27 cellular contexts compared by ENCODE assay signal in the genomic region with DNA sequence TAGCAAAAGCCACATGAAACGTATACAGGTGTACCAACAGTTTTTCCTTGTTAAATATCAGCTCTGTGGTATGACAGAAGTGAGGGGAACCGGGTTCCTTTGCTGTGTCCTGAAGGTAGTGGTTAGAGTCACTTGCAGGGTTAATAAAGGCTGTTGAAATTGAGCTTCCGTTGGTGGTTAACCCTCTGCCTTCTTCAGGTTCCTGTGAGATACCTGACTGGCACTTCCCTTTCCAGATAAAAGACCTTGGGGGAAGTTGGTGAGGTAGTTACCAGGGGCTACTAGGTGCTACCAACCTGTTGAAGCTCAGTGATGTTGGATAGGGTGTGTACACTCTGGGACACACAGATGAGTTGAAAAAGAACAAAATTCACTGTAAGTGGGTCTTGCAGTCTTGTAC.
DNase-seq lines count a peak whose midpoint lies in the region; ATAC-seq, FAIRE-seq and TF ChIP-seq lines count a peak whose summit lies in the region.
"Had no signal": no experiment of that assay in that cellular context is flagged by ENCODE, and none has a peak within 500 bp of the region (broad histone marks: within the 10 kb centered on the region; RNA-seq: fewer than 3 reads in every experiment).

No MANE protein-coding gene starts in this region.

- no peaks in the 10 kb centered on the region for H3K36me3 ChIP-seq in small intestine (ENCODE audit: control insufficient read depth in 2 of 2, insufficient read depth in 2 of 2, low read length in 2 of 2)
- H3K36me3 ChIP-seq: cardiac muscle cell, heart left ventricle, tibial artery had no signal

- intact Hi-C loops in activated CD8-positive, alpha-beta T cell treated with anti-CD3 and anti-CD28 coated beads for 36 hours (cut with micrococcal nuclease): no loop called here

- 11 to 45% (median 13%) methylated on average over 3 of the region's 3 CpGs for WGBS in small intestine, 3 donors

- H3K9me3 Mint-ChIP-seq in activated T-cell treated with anti-CD3 and anti-CD28 coated beads, Interleukin-2, amount 50 U/mL, for 4 hours: no peaks in the 10 kb centered on the region
- no peaks in the 10 kb centered on the region for H3K9me3 Mint-ChIP-seq in activated CD8-positive, alpha-beta T cell treated with anti-CD3 and anti-CD28 coated beads for 36 hours
- no peaks in the 10 kb centered on the region for H3K9me3 Mint-ChIP-seq in naive thymus-derived CD8-positive, alpha-beta T cell
- H3K9me3 Mint-ChIP-seq: activated B cell treated with CpG ODN at 0.5 μM for 24 hours, H9 had no signal

- H3K36me3 Mint-ChIP-seq in activated T-cell treated with anti-CD3 and anti-CD28 coated beads, Interleukin-2, amount 50 U/mL, for 4 hours (ENCODE audit: insufficient read depth): no peaks in the 10 kb centered on the region
- no peaks in the 10 kb centered on the region for H3K36me3 Mint-ChIP-seq in activated CD8-positive, alpha-beta T cell treated with anti-CD3 and anti-CD28 coated beads for 36 hours (ENCODE audit: low read depth)
- no peaks in the 10 kb centered on the region for H3K36me3 Mint-ChIP-seq in naive thymus-derived CD8-positive, alpha-beta T cell

- no peak overlapping the region for H3K4me3 Mint-ChIP-seq in activated T-cell treated with anti-CD3 and anti-CD28 coated beads, Interleukin-2, amount 50 U/mL, for 4 hours
- H3K4me3 Mint-ChIP-seq in activated CD8-positive, alpha-beta T cell treated with anti-CD3 and anti-CD28 coated beads for 36 hours: no peak overlapping the region
- H3K4me3 Mint-ChIP-seq in naive thymus-derived CD8-positive, alpha-beta T cell: peak overlapping the region in 7 of 10 donors; percentile 12 to 64 (median 38)
- H3K4me3 Mint-ChIP-seq: activated B cell treated with CpG ODN at 0.5 μM for 24 hours; H9; stimulated activated naive CD8-positive, alpha-beta T cell treated with anti-CD3 and anti-CD28 coated beads, Interleukin-15, Interleukin-2, amounts not matched to agents 100 ng/mL and 50 ng/mL, for 24 hours had no signal

- no peaks in the 10 kb centered on the region for H3K27me3 Mint-ChIP-seq in activated T-cell treated with anti-CD3 and anti-CD28 coated beads, Interleukin-2, amount 50 U/mL, for 4 hours (ENCODE audit: low read depth)
- H3K27me3 Mint-ChIP-seq in activated CD8-positive, alpha-beta T cell treated with anti-CD3 and anti-CD28 coated beads for 36 hours: peaks cover 7% of the 10 kb centered on the region
- peaks cover 0 to 3% (median 2%) of the 10 kb centered on the region in 5 donors for H3K27me3 Mint-ChIP-seq in naive thymus-derived CD8-positive, alpha-beta T cell

- no peak for DNase-seq in activated T-cell treated with anti-CD3 and anti-CD28 coated beads, Interleukin-2, amount 50 U/mL, for 4 hours
- DNase-seq in activated T-cell treated with anti-CD3 and anti-CD28 coated beads, Interleukin-2, amount 50 U/mL, for 1 hour: no peak
- peak; percentile 13 for DNase-seq in activated CD8-positive, alpha-beta T cell treated with anti-CD3 and anti-CD28 coated beads for 36 hours
- peak in 5 of 10 donors; percentile 38 to 65 (median 50) for DNase-seq in naive thymus-derived CD8-positive, alpha-beta T cell
- DNase-seq in small intestine: no peak
- no peak for DNase-seq in SK-N-DZ (ENCODE audit: low spot score)
- DNase-seq: activated B cell treated with CpG ODN at 0.5 μM for 24 hours; activated effector memory CD4-positive, alpha-beta T cell treated with Interleukin-2 at 50 U/mL for 16 hours; anterior cingulate cortex; dorsolateral prefrontal cortex; H9; heart left ventricle; KBM-7; left colon; mesenchymal stem cell; NCI-H146; NCI-H2171; NCI-H526; RPMI8226; SK-N-SH; stimulated activated CD4-positive, alpha-beta T cell treated with anti-CD3 and anti-CD28 coated beads, Interleukin-4, amount 100 ng/mL, for 24 hours; tibial artery had no signal

- TF ChIP-seq CTCF in activated CD8-positive, alpha-beta T cell treated with anti-CD3 and anti-CD28 coated beads for 36 hours (IDR thresholded peaks at IDR 0.05): no peak

- CTCF ChIA-PET in activated CD8-positive, alpha-beta T cell treated with anti-CD3 and anti-CD28 coated beads for 36 hours (lab: Charles Lee): interaction anchor here (1.4 kb wide), 1 partner anchor 8 kb away, joined by 3 read pairs; no protein-coding TSS in a partner anchor

- H3K4me3 ChIP-seq in small intestine (ENCODE audit: low read depth in 1 of 2, low read length in 2 of 2): no peak overlapping the region
- H3K4me3 ChIP-seq: cardiac muscle cell, dorsolateral prefrontal cortex, heart left ventricle, tibial artery had no signal

- POLR2A ChIA-PET in activated CD8-positive, alpha-beta T cell treated with anti-CD3 and anti-CD28 coated beads for 36 hours (lab: Charles Lee): no interaction called here
- POLR2A ChIA-PET in naive thymus-derived CD8-positive, alpha-beta T cell (lab: Charles Lee): interaction anchor here (0.5 to 1.5 kb wide), 3 partner anchors 106 to 377 kb away, joined by 3 to 7 read pairs (median 3); no protein-coding TSS in a partner anchor

- no peaks in the 10 kb centered on the region for H3K9me3 ChIP-seq in small intestine (ENCODE audit: control insufficient read depth, low read depth)
- H3K9me3 ChIP-seq: heart left ventricle, SK-N-SH, tibial artery had no signal

- peak; percentile 18 for ATAC-seq in activated T-cell treated with anti-CD3 and anti-CD28 coated beads, Interleukin-2, amount 50 U/mL, for 4 hours
- peak; percentile 54 for ATAC-seq in GM18867 (IDR thresholded peaks at IDR 0.05; ENCODE audit: unreplicated experiment)
- peak; percentile 60 for ATAC-seq in activated CD8-positive, alpha-beta T cell treated with anti-CD3 and anti-CD28 coated beads for 36 hours
- ATAC-seq in naive thymus-derived CD8-positive, alpha-beta T cell: peak; percentile 84 to 95
- no peak for ATAC-seq in GM18520 (IDR thresholded peaks at IDR 0.05; ENCODE audit: unreplicated experiment)
- ATAC-seq: heart left ventricle, left colon had no signal

- no peak overlapping the region for H3K27ac ChIP-seq in small intestine (ENCODE audit: low read depth in 1 of 2, low read length in 1 of 2)
- H3K27ac ChIP-seq: cardiac muscle cell, dorsolateral prefrontal cortex, epithelial cell of prostate, heart left ventricle, tibial artery had no signal

- H3K4me1 ChIP-seq in small intestine (ENCODE audit: control insufficient read depth in 2 of 2, insufficient read depth in 1 of 2, low read depth in 1 of 2, low read length in 1 of 2): no peaks in the 10 kb centered on the region
- H3K4me1 ChIP-seq: heart left ventricle, tibial artery had no signal

- peaks cover 24% of the 10 kb centered on the region for H3K4me1 Mint-ChIP-seq in activated T-cell treated with anti-CD3 and anti-CD28 coated beads, Interleukin-2, amount 50 U/mL, for 4 hours (ENCODE audit: low read depth)
- H3K4me1 Mint-ChIP-seq in activated CD8-positive, alpha-beta T cell treated with anti-CD3 and anti-CD28 coated beads for 36 hours (ENCODE audit: low read depth): peaks cover 21% of the 10 kb centered on the region
- peaks cover 17 to 32% (median 22%) of the 10 kb centered on the region in 4 donors for H3K4me1 Mint-ChIP-seq in naive thymus-derived CD8-positive, alpha-beta T cell
- H3K4me1 Mint-ChIP-seq: activated B cell treated with CpG ODN at 0.5 μM for 24 hours had no signal

- H3K27me3 ChIP-seq in small intestine (ENCODE audit: control insufficient read depth in 2 of 2, insufficient read depth in 2 of 2, low read length in 2 of 2): no peaks in the 10 kb centered on the region
- H3K27me3 ChIP-seq: tibial artery had no signal

- H3K27ac Mint-ChIP-seq in activated CD8-positive, alpha-beta T cell treated with anti-CD3 and anti-CD28 coated beads for 36 hours: no peak overlapping the region
- peak overlapping the region in 6 of 10 donors; percentile 7 to 76 (median 30) for H3K27ac Mint-ChIP-seq in naive thymus-derived CD8-positive, alpha-beta T cell
- H3K27ac Mint-ChIP-seq: activated B cell treated with CpG ODN at 0.5 μM for 24 hours; H9; stimulated activated naive CD8-positive, alpha-beta T cell treated with anti-CD3 and anti-CD28 coated beads, Interleukin-15, Interleukin-2, amounts not matched to agents 100 ng/mL and 50 ng/mL, for 24 hours had no signal

- FAIRE-seq in small intestine (lab: Jason Lieb, UNC): no peak

Comparison
In these comparisons a context has a peak if more than half of its experiments do, and no peak if none do; other contexts are left out.
1. H3K4me3 Mint-ChIP-seq: peak in naive thymus-derived CD8-positive, alpha-beta T cell (7 of 10); none in activated T-cell treated with anti-CD3 and anti-CD28 coated beads, Interleukin-2, amount 50 U/mL, for 4 hours (single experiment) and activated CD8-positive, alpha-beta T cell treated with anti-CD3 and anti-CD28 coated beads for 36 hours (single experiment).